Comparison of ENCODE assay signal across 22 cellular contexts in genomic region chr11:132346558-132347148, GRCh38.
"Had no signal": no experiment of that assay in that cellular context is flagged by ENCODE, and none has a peak within 500 bp of the region (broad histone marks: within the 10 kb centered on the region; RNA-seq: fewer than 3 reads in every experiment).

No MANE protein-coding gene starts in this region.

- H3K36me3 ChIP-seq: esophagus squamous epithelium, heart right ventricle, neutrophil, pancreas, right lobe of liver, thoracic aorta, tibial nerve, upper lobe of left lung, uterus had no signal

- DNase-seq: dermis blood vessel endothelial cell; effector memory CD4-positive, alpha-beta T cell; esophagus squamous epithelium; foreskin melanocyte; glutamatergic neuron; heart right ventricle; hippocampal formation; natural killer cell; pancreas; right lobe of liver; stimulated activated CD4-positive, alpha-beta T cell treated with anti-CD3 and anti-CD28 coated beads, Interleukin-15, amount 100 ng/mL, for 24 hours; stimulated activated CD4-positive, alpha-beta T cell treated with anti-CD3 and anti-CD28 coated beads, Interleukin-2, amount 100 ng/mL, for 48 hours; stimulated activated naive B cell treated with anti-CD40 and anti-IgM and Interleukin-4, amounts not matched to agents 10 μg/mL and 1 μg/mL and 100 μg/mL, for 72 hours; upper lobe of left lung; uterus had no signal

- H3K9me3 ChIP-seq: esophagus squamous epithelium, heart right ventricle, neutrophil, pancreas, right lobe of liver, thoracic aorta, tibial nerve, upper lobe of left lung, uterus had no signal

- H3K9me3 Mint-ChIP-seq: stimulated activated naive CD8-positive, alpha-beta T cell treated with anti-CD3 and anti-CD28 coated beads, Interleukin-15, Interleukin-2, amounts not matched to agents 100 ng/mL and 50 ng/mL, for 24 hours had no signal

- H3K4me3 Mint-ChIP-seq: memory B cell; natural killer cell; stimulated activated naive B cell treated with anti-CD40 and anti-IgM and Interleukin-4, amounts not matched to agents 10 μg/mL and 1 μg/mL and 100 μg/mL, for 72 hours; stimulated activated naive CD8-positive, alpha-beta T cell treated with anti-CD3 and anti-CD28 coated beads, Interleukin-15, Interleukin-2, amounts not matched to agents 100 ng/mL and 50 ng/mL, for 24 hours had no signal

- H3K36me3 Mint-ChIP-seq: memory B cell; natural killer cell; stimulated activated naive B cell treated with anti-CD40 and anti-IgM and Interleukin-4, amounts not matched to agents 10 μg/mL and 1 μg/mL and 100 μg/mL, for 72 hours had no signal

- H3K4me3 ChIP-seq: coronary artery, esophagus squamous epithelium, heart right ventricle, lung, pancreas, right lobe of liver, thoracic aorta, tibial nerve, upper lobe of left lung, uterus had no signal

- H3K27me3 Mint-ChIP-seq: stimulated activated naive B cell treated with anti-CD40 and anti-IgM and Interleukin-4, amounts not matched to agents 10 μg/mL and 1 μg/mL and 100 μg/mL, for 72 hours had no signal

- H3K27me3 ChIP-seq: esophagus squamous epithelium, heart right ventricle, neutrophil, pancreas, right lobe of liver, tibial nerve, upper lobe of left lung, uterus had no signal

- ATAC-seq: heart right ventricle; natural killer cell; right lobe of liver; stimulated activated naive B cell treated with anti-CD40 and anti-IgM and Interleukin-4, amounts not matched to agents 10 μg/mL and 1 μg/mL and 100 μg/mL, for 72 hours had no signal

- H3K4me1 Mint-ChIP-seq: memory B cell; natural killer cell; stimulated activated naive B cell treated with anti-CD40 and anti-IgM and Interleukin-4, amounts not matched to agents 10 μg/mL and 1 μg/mL and 100 μg/mL, for 72 hours had no signal

- H3K4me1 ChIP-seq: esophagus squamous epithelium, pancreas, tibial nerve, upper lobe of left lung, uterus had no signal

- H3K27ac ChIP-seq: coronary artery, esophagus squamous epithelium, heart right ventricle, neutrophil, pancreas, right lobe of liver, thoracic aorta, tibial nerve, upper lobe of left lung, uterus had no signal

- H3K27ac Mint-ChIP-seq: memory B cell; natural killer cell; stimulated activated naive B cell treated with anti-CD40 and anti-IgM and Interleukin-4, amounts not matched to agents 10 μg/mL and 1 μg/mL and 100 μg/mL, for 72 hours; stimulated activated naive CD8-positive, alpha-beta T cell treated with anti-CD3 and anti-CD28 coated beads, Interleukin-15, Interleukin-2, amounts not matched to agents 100 ng/mL and 50 ng/mL, for 24 hours had no signal
